16 cellular contexts compared by ENCODE assay signal in genomic region chr2:235098273-235098672, GRCh38.
DNase-seq lines count a peak whose midpoint lies in the region; ATAC-seq and TF ChIP-seq lines count a peak whose summit lies in the region.
"Had no signal": no experiment of that assay in that cellular context is flagged by ENCODE, and none has a peak within 500 bp of the region (broad histone marks: within the 10 kb centered on the region; RNA-seq: fewer than 3 reads in every experiment).

No MANE protein-coding gene starts in this region.

- peak overlapping the region; percentile 65; the same call in 1 of the 2 replicates for H3K4ac ChIP-seq in IMR-90 (ENCODE audit: low read depth, low read length)

- peak overlapping the region; percentile 30 for H2BK5ac ChIP-seq in IMR-90 (ENCODE audit: low read depth, low read length, poor library complexity, severe bottlenecking)

- peak overlapping the region; percentile 20; the same call in 1 of the 2 replicates for H4K91ac ChIP-seq in IMR-90 (ENCODE audit: insufficient read depth, low read depth, low read length)

- no peak overlapping the region for H3K4me2 ChIP-seq in IMR-90 (ENCODE audit: low read depth, low read length)
- no peak overlapping the region for H3K4me2 ChIP-seq in osteoblast (ENCODE audit: insufficient read depth, low read length)

- H2AFZ ChIP-seq in IMR-90 (replicated peaks; ENCODE audit: low read length, poor library complexity) (no peak overlapping the region), osteoblast (ENCODE audit: low read length) (no peak overlapping the region)

- no peaks in the 10 kb centered on the region for H3K9me3 Mint-ChIP-seq in endothelial cell (ENCODE audit: unreplicated experiment)
- H3K9me3 Mint-ChIP-seq: CD14-positive monocyte; HFFc6; natural killer cell; T-helper 1 cell treated with Interleukin-12 subunit alpha and Interleukin-12 subunit beta and Interleukin-4 antibody, amounts not matched to agents 30 μg/mL and 1 μg/mL, for 36 hours had no signal

- CTCF ChIA-PET in IMR-90 (lab: Yijun Ruan, JAX), result interaction anchor here (1.0 to 1.7 kb wide), 2 partner anchors 9 to 553 kb away, joined by 3 to 4 read pairs; no protein-coding TSS in a partner anchor

- POLR2A ChIA-PET in IMR-90 (lab: Charles Lee; ENCODE audit: unreplicated experiment), result no interaction called here

- H3K27me3 ChIP-seq in IMR-90 (ENCODE audit: control insufficient read depth, insufficient read depth, low read length), result peaks cover 3% of the 10 kb centered on the region; the same call in 1 of the 2 replicates
- no peaks in the 10 kb centered on the region for H3K27me3 ChIP-seq in osteoblast (ENCODE audit: insufficient read depth, low read length)

- H3K4me3 Mint-ChIP-seq in endothelial cell (ENCODE audit: unreplicated experiment), result no peak overlapping the region
- H3K4me3 Mint-ChIP-seq: activated naive CD8-positive, alpha-beta T cell; CD14-positive monocyte; HFFc6; natural killer cell; T-helper 1 cell treated with Interleukin-12 subunit alpha and Interleukin-12 subunit beta and Interleukin-4 antibody, amounts not matched to agents 30 μg/mL and 1 μg/mL, for 36 hours had no signal

- peak overlapping the region; percentile 35; the same call in 1 of the 2 replicates for H3K56ac ChIP-seq in IMR-90 (ENCODE audit: extremely low read depth, insufficient read depth, low read length)

- H2AK5ac ChIP-seq in IMR-90 (ENCODE audit: low read depth, low read length), result no peak overlapping the region

- H3K36me3 ChIP-seq in IMR-90 (ENCODE audit: control insufficient read depth, insufficient read depth, low read length) (no peaks in the 10 kb centered on the region), osteoblast (ENCODE audit: insufficient read depth, low read length) (no peaks in the 10 kb centered on the region)

- H3K4me3 ChIP-seq in IMR-90 (ENCODE audit: insufficient read depth, low read depth, low read length) (no peak overlapping the region), osteoblast (ENCODE audit: insufficient read depth, low read length) (no peak overlapping the region)
- H3K4me3 ChIP-seq: lung had no signal

- no CpG with 5 or more reads among the region's 4 CpGs for WGBS in IMR-90 (ENCODE audit: extremely low coverage in 2 of 2, insufficient read length in 1 of 2), 2 experiments

- no peaks in the 10 kb centered on the region for H3K79me1 ChIP-seq in IMR-90 (ENCODE audit: low read depth in 1 of 2, low read length in 2 of 2)

- in situ Hi-C loops in IMR-90 (cut with MboI; ENCODE audit: low sequenced_read_pairs), result no loop called here

- no peak for TF ChIP-seq RAD21 in IMR-90 (IDR thresholded peaks at IDR 0.05; ENCODE audit: low read length)

- H3K9me3 ChIP-seq in IMR-90 (ENCODE audit: control insufficient read depth, insufficient read depth, low read length), result no peaks in the 10 kb centered on the region
- H3K9me3 ChIP-seq in osteoblast (ENCODE audit: low read depth, low read length), result no peaks in the 10 kb centered on the region

- no peak overlapping the region for H3K9ac ChIP-seq in IMR-90 (ENCODE audit: low read depth, low read length)

- H4K20me1 ChIP-seq in IMR-90 (ENCODE audit: insufficient read depth, low read length), result no peaks in the 10 kb centered on the region
- H4K20me1 ChIP-seq in osteoblast (ENCODE audit: insufficient read depth, low read length), result no peaks in the 10 kb centered on the region

- peak overlapping the region; percentile 30; the same call in 1 of the 2 replicates for H3K18ac ChIP-seq in IMR-90 (ENCODE audit: low read depth, low read length)

- intact Hi-C loops in IMR-90 (cut with micrococcal nuclease), result loop anchor here (5.0 kb wide), 1 partner anchor 116 kb away; no protein-coding TSS in a partner anchor

- ATAC-seq in IMR-90 (ENCODE audit: low read depth), result no peak
- ATAC-seq: natural killer cell had no signal

- H3K27me3 Mint-ChIP-seq in endothelial cell (ENCODE audit: unreplicated experiment), result peaks cover 1% of the 10 kb centered on the region

- 0 out of 2 replicates have a peak overlapping the region, but pooled peaks have one; percentile 33 for H3K14ac ChIP-seq in IMR-90 (replicated peaks; ENCODE audit: low read depth, low read length)

- H2BK20ac ChIP-seq in IMR-90 (ENCODE audit: low read depth, low read length), result peak overlapping the region; percentile 78

- H4K5ac ChIP-seq in IMR-90 (ENCODE audit: low read depth, low read length), result no peak overlapping the region

- no peak overlapping the region for H2AK9ac ChIP-seq in IMR-90 (replicated peaks; ENCODE audit: low read depth, low read length, poor library complexity)

- H3K23ac ChIP-seq in IMR-90 (ENCODE audit: low read depth, low read length), result no peak overlapping the region; the same call in 1 of the 2 replicates

- peaks cover 29% of the 10 kb centered on the region for H3K4me1 Mint-ChIP-seq in endothelial cell (ENCODE audit: unreplicated experiment)
- H3K4me1 Mint-ChIP-seq: CD14-positive monocyte, natural killer cell had no signal

- H3K36me3 Mint-ChIP-seq in endothelial cell (ENCODE audit: low read depth, unreplicated experiment), result no peaks in the 10 kb centered on the region
- H3K36me3 Mint-ChIP-seq: activated naive CD8-positive, alpha-beta T cell; CD14-positive monocyte; natural killer cell had no signal

- dilution Hi-C loops in IMR-90 (cut with HindIII; ENCODE audit: low sequenced_read_pairs, unreplicated experiment), result no loop called here

- H2BK120ac ChIP-seq in IMR-90 (ENCODE audit: low read depth, low read length), result peak overlapping the region; percentile 80

- BruUV-seq in IMR-90 (replicated peaks; lab: Mats Ljungman, UMichigan), result no TSS peak

- 0 out of 3 replicates have a peak overlapping the region, but pooled peaks have one; percentile 37 for H2BK15ac ChIP-seq in IMR-90 (ENCODE audit: low read depth, low read length)

- TF ChIP-seq CTCF in IMR-90 (conservative IDR thresholded peaks at IDR 0.05; ENCODE audit: low read depth, low read length) (no peak), endothelial cell (IDR thresholded peaks at IDR 0.05; ENCODE audit: unreplicated experiment) (no peak), osteoblast (IDR thresholded peaks at IDR 0.05; ENCODE audit: extremely low read depth, low read depth, low read length) (no peak)

- peak overlapping the region; percentile 72 for H3K27ac Mint-ChIP-seq in endothelial cell (ENCODE audit: unreplicated experiment)
- H3K27ac Mint-ChIP-seq: activated naive CD8-positive, alpha-beta T cell; HFFc6; natural killer cell; T-helper 1 cell treated with Interleukin-12 subunit alpha and Interleukin-12 subunit beta and Interleukin-4 antibody, amounts not matched to agents 30 μg/mL and 1 μg/mL, for 36 hours had no signal

- no peaks in the 10 kb centered on the region for H3K79me2 ChIP-seq in osteoblast (ENCODE audit: insufficient read depth, low read length)

- no peak for TF ChIP-seq POLR2A in IMR-90 (IDR thresholded peaks at IDR 0.05; ENCODE audit: low read depth, low read length)

- peaks cover 4% of the 10 kb centered on the region; the same call in 1 of the 2 replicates for H3K9me1 ChIP-seq in IMR-90 (ENCODE audit: insufficient read depth, low read length)

- H3K27ac ChIP-seq in IMR-90 (ENCODE audit: insufficient read depth, low read length) (no peak overlapping the region), osteoblast (ENCODE audit: low read depth, low read length) (no peak overlapping the region)

- H3K4me1 ChIP-seq in IMR-90 (ENCODE audit: control insufficient read depth, insufficient read depth, low read length) (peaks cover 10% of the 10 kb centered on the region), osteoblast (ENCODE audit: insufficient read depth, low read length) (peaks cover 14% of the 10 kb centered on the region)

- peak overlapping the region in 1 of 2 experiments; percentile 29; a peak in 2 of 4 replicates for H4K8ac ChIP-seq in IMR-90 (ENCODE audit: low read depth in 2 of 2, low read length in 2 of 2)

- DNase-seq in DMS153 (lab: John Stamatoyannopoulos, UW) (peak; percentile 73), IMR-90 (no peak), NCI-H2227 treated with DMSO at 0.1 percent for 48 hours (lab: John Stamatoyannopoulos, UW) (peak; percentile 22), endothelial cell (ENCODE audit: low spot score) (no peak), ureter (ENCODE audit: low spot score) (no peak), osteoblast (ENCODE audit: insufficient read length, low spot score, missing footprints) (no peak)
- no peak for DNase-seq in activated CD4-positive, alpha-beta T cell treated with anti-CD3 and anti-CD28 coated beads for 1 hour
- DNase-seq: activated CD4-positive, CD25-positive, alpha-beta regulatory T cell treated with anti-CD3 and anti-CD28 coated beads, Interleukin-2, amount 50 U/mL, for 72 hours; foreskin melanocyte; HFFc6; natural killer cell; stimulated activated CD8-positive, alpha-beta memory T cell treated with anti-CD3 and anti-CD28 coated beads, Interleukin-4, amount 100 ng/mL, for 48 hours had no signal

TF ChIP-seq in IMR-90, 13 proteins besides CTCF, POLR2A, EP300 and RAD21:
- TF ChIP-seq MAFK (IDR thresholded peaks at IDR 0.05; ENCODE audit: low read depth, low read length) (no peak), CHD1 (IDR thresholded peaks at IDR 0.05; ENCODE audit: low read depth, low read length) (no peak), ELK1 (IDR thresholded peaks at IDR 0.05; ENCODE audit: borderline replicate concordance, low read depth, low read length) (no peak), CEBPB (IDR thresholded peaks at IDR 0.05; ENCODE audit: low read depth, low read length) (no peak), MAZ (IDR thresholded peaks at IDR 0.05; ENCODE audit: borderline replicate concordance, low read depth, low read length) (no peak)

Comparison
In these comparisons a context has a peak if more than half of its experiments do, and no peak if none do; other contexts are left out.
1. DNase-seq: peak in DMS153 (single experiment) and NCI-H2227 treated with DMSO at 0.1 percent for 48 hours (single experiment); none in IMR-90 (single experiment), endothelial cell (single experiment), ureter (single experiment), activated CD4-positive, alpha-beta T cell treated with anti-CD3 and anti-CD28 coated beads for 1 hour (single experiment) and osteoblast (single experiment).